ENCODE assay signal across 8 cellular contexts in genomic region chr5:77851229-77852067, GRCh38.
DNase-seq lines count a peak whose midpoint lies in the region; ATAC-seq and TF ChIP-seq lines count a peak whose summit lies in the region.

No MANE protein-coding gene starts in this region.

- peak overlapping the region; percentile 45 for H3K18ac ChIP-seq in trophoblast cell (ENCODE audit: low read length)

- H3K4me1 ChIP-seq in heart left ventricle (peaks cover 0 to 19% (median 4%) of the 10 kb centered on the region in 12 donors), trophoblast cell (ENCODE audit: control insufficient read depth in 1 of 2, insufficient read depth in 2 of 2, low read length in 2 of 2) (peaks cover 17 to 23% of the 10 kb centered on the region in 2 experiments)

- no peaks in the 10 kb centered on the region for H3K9me3 Mint-ChIP-seq in activated T-cell treated with anti-CD3 and anti-CD28 coated beads, Interleukin-2, amount 50 U/mL, for 4 hours
- H3K9me3 Mint-ChIP-seq in activated naive CD8-positive, alpha-beta T cell (ENCODE audit: low read depth) = no peaks in the 10 kb centered on the region

- peak overlapping the region; percentile 63 for H2AFZ ChIP-seq in trophoblast cell (ENCODE audit: insufficient read depth, low read length, poor library complexity)

- H3K9ac ChIP-seq in trophoblast cell (ENCODE audit: low read length) = peak overlapping the region; percentile 50

- no peak overlapping the region for H3K23ac ChIP-seq in trophoblast cell (ENCODE audit: low read length)

- intact Hi-C loops in heart left ventricle (cut with DNase I) = loop anchor here in 1 of 10 donors (2.0 kb wide), 1 partner anchor 75 kb away; the partner anchor contains the start of gene TBCA

- peak overlapping the region; percentile 79 for H4K8ac ChIP-seq in trophoblast cell (ENCODE audit: low read depth, low read length)

- H3K4ac ChIP-seq in trophoblast cell (ENCODE audit: low read depth, low read length) = peak overlapping the region; percentile 13

- peaks cover 18% of the 10 kb centered on the region for H3K79me1 ChIP-seq in trophoblast cell (ENCODE audit: low read length)

- H2BK120ac ChIP-seq in trophoblast cell (ENCODE audit: insufficient read depth, low read length, poor library complexity) = peak overlapping the region; percentile 10

- 9 to 20% (median 12%) methylated on average over 62 to 83 of the region's 83 CpGs for WGBS in heart left ventricle, 4 donors
- WGBS in trophoblast cell (ENCODE audit: extremely low coverage, insufficient coverage, insufficient read length) = no CpG with 5 or more reads among the region's 83 CpGs

- peak overlapping the region; percentile 7 for H4K12ac ChIP-seq in trophoblast cell (ENCODE audit: low read depth, low read length)

- H3K27me3 Mint-ChIP-seq in activated T-cell treated with anti-CD3 and anti-CD28 coated beads, Interleukin-2, amount 50 U/mL, for 4 hours (ENCODE audit: low read depth) = peaks cover 35% of the 10 kb centered on the region
- peaks cover 28% of the 10 kb centered on the region for H3K27me3 Mint-ChIP-seq in activated naive CD8-positive, alpha-beta T cell

- peaks cover 16% of the 10 kb centered on the region for H3K4me1 Mint-ChIP-seq in activated T-cell treated with anti-CD3 and anti-CD28 coated beads, Interleukin-2, amount 50 U/mL, for 4 hours (ENCODE audit: low read depth)
- H3K4me1 Mint-ChIP-seq in activated naive CD8-positive, alpha-beta T cell (ENCODE audit: low read depth) = peaks cover 20% of the 10 kb centered on the region

- peaks cover 0 to 47% (median 5%) of the 10 kb centered on the region in 9 donors for H3K27me3 ChIP-seq in heart left ventricle
- H3K27me3 ChIP-seq in trophoblast cell (ENCODE audit: insufficient read depth, low read length) = no peaks in the 10 kb centered on the region

- H3K14ac ChIP-seq in trophoblast cell (ENCODE audit: low read length) = peak overlapping the region; percentile 54

- TF ChIP-seq POLR2A in heart left ventricle (IDR thresholded peaks at IDR 0.05) = no peak

- H2BK5ac ChIP-seq in trophoblast cell (ENCODE audit: low read depth, low read length, poor library complexity) = peak overlapping the region; percentile 13

- H3K9me3 ChIP-seq in heart left ventricle (no peaks in the 10 kb centered on the region), trophoblast cell (ENCODE audit: insufficient read depth, low read depth, low read length) (peaks cover 2% of the 10 kb centered on the region)

- DNase-seq in activated T-cell treated with anti-CD3 and anti-CD28 coated beads, Interleukin-2, amount 50 U/mL, for 4 hours = no peak
- DNase-seq in activated T-cell treated with anti-CD3 and anti-CD28 coated beads, Interleukin-2, amount 50 U/mL, for 1 hour = no peak
- DNase-seq in heart left ventricle (peak in 1 of 5 donors; percentile 49), trophoblast cell (peak; percentile 51 to 66), NCI-H446 treated with DMSO at 0.1 percent for 48 hours (lab: John Stamatoyannopoulos, UW) (no peak), SHP77 (lab: John Stamatoyannopoulos, UW) (no peak)

- no peak overlapping the region for H2AK5ac ChIP-seq in trophoblast cell (ENCODE audit: low read length)

- H3K4me2 ChIP-seq in trophoblast cell (ENCODE audit: low read length) = peak overlapping the region; percentile 87

- no peaks in the 10 kb centered on the region for H3K36me3 Mint-ChIP-seq in activated T-cell treated with anti-CD3 and anti-CD28 coated beads, Interleukin-2, amount 50 U/mL, for 4 hours (ENCODE audit: insufficient read depth)
- H3K36me3 Mint-ChIP-seq in activated naive CD8-positive, alpha-beta T cell = no peaks in the 10 kb centered on the region

- H3K4me3 Mint-ChIP-seq in activated T-cell treated with anti-CD3 and anti-CD28 coated beads, Interleukin-2, amount 50 U/mL, for 4 hours = peak overlapping the region; percentile 73
- H3K4me3 Mint-ChIP-seq in activated naive CD8-positive, alpha-beta T cell = peak overlapping the region; percentile 86

- H4K91ac ChIP-seq in trophoblast cell (ENCODE audit: low read depth, low read length) = peak overlapping the region; percentile 79

- H3K36me3 ChIP-seq in heart left ventricle (no peaks in the 10 kb centered on the region), trophoblast cell (ENCODE audit: control insufficient read depth in 1 of 2, insufficient read depth in 2 of 2, low read length in 2 of 2) (no peaks in the 10 kb centered on the region)

- H3K4me3 ChIP-seq in heart left ventricle = peak overlapping the region; percentile 28 to 74 (median 61)
- H3K4me3 ChIP-seq in trophoblast cell (ENCODE audit: low read depth, low read length) = peak overlapping the region; percentile 79

- no peak for TF ChIP-seq CTCF in heart left ventricle (IDR thresholded peaks at IDR 0.05)

- H3K27ac Mint-ChIP-seq in activated naive CD8-positive, alpha-beta T cell = no peak overlapping the region

- peak in 1 of 2 donors; percentile 29 for ATAC-seq in activated T-cell treated with anti-CD3 and anti-CD28 coated beads, Interleukin-2, amount 50 U/mL, for 4 hours
- ATAC-seq in heart left ventricle (peak in 3 of 4 donors; percentile 43 to 68 (median 63)), GM21447 (IDR thresholded peaks at IDR 0.05; ENCODE audit: unreplicated experiment) (no peak)

- H3K79me2 ChIP-seq in trophoblast cell (ENCODE audit: control insufficient read depth, insufficient read depth, low read length, poor library complexity) = peaks cover 6% of the 10 kb centered on the region

- H2BK12ac ChIP-seq in trophoblast cell (ENCODE audit: low read length) = peak overlapping the region; percentile 28

- peak overlapping the region in 4 of 12 donors; percentile 9 to 32 (median 23) for H3K27ac ChIP-seq in heart left ventricle
- H3K27ac ChIP-seq in trophoblast cell (ENCODE audit: low read depth, low read length) = no peak overlapping the region

Comparison
In these comparisons a context has a peak if more than half of its experiments do, and no peak if none do; other contexts are left out.
1. DNase-seq: peak in trophoblast cell (2 of 2); none in activated T-cell treated with anti-CD3 and anti-CD28 coated beads, Interleukin-2, amount 50 U/mL, for 4 hours (single experiment), activated T-cell treated with anti-CD3 and anti-CD28 coated beads, Interleukin-2, amount 50 U/mL, for 1 hour (single experiment), NCI-H446 treated with DMSO at 0.1 percent for 48 hours (single experiment) and SHP77 (0 of 2).